Comparison of ENCODE assay signal across 1 cellular context in genomic region chr12:48032597-48032996, GRCh38.
A peak's percentile ranks its signal among the peaks of the same experiment; 100 is the strongest.
TF ChIP-seq lines count a peak whose summit lies in the region.

No MANE protein-coding gene starts in this region.

TF ChIP-seq in H1, 55 proteins besides CTCF, POLR2A, EP300 and RAD21:
- TF ChIP-seq CHD7 (IDR thresholded peaks at IDR 0.05; ENCODE audit: insufficient replicate concordance, low read length) (no peak), SUZ12 (IDR thresholded peaks at IDR 0.05; ENCODE audit: low read length) (0 out of 2 replicates have a peak, but pooled peaks have one; percentile 2)
